In genomic region chr6:104705095-104705707, GRCh38 we compare ENCODE assay signal across 8 cellular contexts.
A peak's percentile ranks its signal among the peaks of the same experiment; 100 is the strongest.
DNase-seq lines count a peak whose midpoint lies in the region; ATAC-seq, FAIRE-seq and TF ChIP-seq lines count a peak whose summit lies in the region.

No MANE protein-coding gene starts in this region.

- peak overlapping the region in 8 of 10 donors; percentile 1 to 74 (median 36) for H3K27ac Mint-ChIP-seq in naive thymus-derived CD8-positive, alpha-beta T cell

- H3K36me3 ChIP-seq in bronchial epithelial cell (ENCODE audit: control insufficient read depth, insufficient read depth, low read length), result no peaks in the 10 kb centered on the region

- DNase-seq in RPMI7951 (ENCODE audit: low read depth) (peak; percentile 79), bronchial epithelial cell (ENCODE audit: low read depth) (peak; percentile 92), D721Med (ENCODE audit: insufficient read length, low spot score) (no peak), DMS 273 treated with DMSO at 0.1 percent for 48 hours (lab: John Stamatoyannopoulos, UW) (no peak)
- peak in 6 of 10 donors; percentile 6 to 61 (median 25) for DNase-seq in naive thymus-derived CD8-positive, alpha-beta T cell

- H3K9me3 Mint-ChIP-seq in naive thymus-derived CD8-positive, alpha-beta T cell, result peaks cover 0 to 14% (median 3%) of the 10 kb centered on the region in 9 donors

- H3K27me3 Mint-ChIP-seq in naive thymus-derived CD8-positive, alpha-beta T cell, result no peaks in the 10 kb centered on the region

- H3K36me3 Mint-ChIP-seq in naive thymus-derived CD8-positive, alpha-beta T cell, result peaks cover 0 to 4% (median 0%) of the 10 kb centered on the region in 3 donors

- no peak overlapping the region for H3K4me3 ChIP-seq in bronchial epithelial cell (ENCODE audit: low read depth, low read length)

- peaks cover 10 to 39% (median 33%) of the 10 kb centered on the region in 4 donors for H3K4me1 Mint-ChIP-seq in naive thymus-derived CD8-positive, alpha-beta T cell

- ATAC-seq in GM19452 (IDR thresholded peaks at IDR 0.05; ENCODE audit: unreplicated experiment), result peak; percentile 70
- peak; percentile 79 to 87 for ATAC-seq in naive thymus-derived CD8-positive, alpha-beta T cell
- no peak for ATAC-seq in GM21737 (IDR thresholded peaks at IDR 0.05; ENCODE audit: unreplicated experiment)
- ATAC-seq in GM19463 (IDR thresholded peaks at IDR 0.05; ENCODE audit: unreplicated experiment), result no peak

- H3K27me3 ChIP-seq in bronchial epithelial cell (ENCODE audit: control insufficient read depth, insufficient read depth, low read length), result no peaks in the 10 kb centered on the region

- POLR2A ChIA-PET in naive thymus-derived CD8-positive, alpha-beta T cell (lab: Charles Lee), result no interaction called here

- FAIRE-seq in bronchial epithelial cell (lab: Jason Lieb, UNC) (peak; percentile 43), D721Med (lab: Jason Lieb, UNC) (no peak)

- TF ChIP-seq CTCF in bronchial epithelial cell (IDR thresholded peaks at IDR 0.05; ENCODE audit: insufficient read depth, low read length, severe bottlenecking) (no peak), D721Med (IDR thresholded peaks at IDR 0.05; ENCODE audit: insufficient read depth, missing control alignments) (no peak)

- peak overlapping the region; percentile 26 to 84 (median 74) for H3K4me3 Mint-ChIP-seq in naive thymus-derived CD8-positive, alpha-beta T cell

Comparison
In these comparisons a context has a peak if more than half of its experiments do, and no peak if none do; other contexts are left out.
1. ATAC-seq: peak in GM19452 (single experiment) and naive thymus-derived CD8-positive, alpha-beta T cell (2 of 2); none in GM21737 (single experiment) and GM19463 (single experiment).
2. DNase-seq: peak in RPMI7951 (single experiment), bronchial epithelial cell (single experiment) and naive thymus-derived CD8-positive, alpha-beta T cell (6 of 10); none in D721Med (single experiment) and DMS 273 treated with DMSO at 0.1 percent for 48 hours (single experiment).